Comparison of ENCODE assay signal across 2 cellular contexts in the genomic region with DNA sequence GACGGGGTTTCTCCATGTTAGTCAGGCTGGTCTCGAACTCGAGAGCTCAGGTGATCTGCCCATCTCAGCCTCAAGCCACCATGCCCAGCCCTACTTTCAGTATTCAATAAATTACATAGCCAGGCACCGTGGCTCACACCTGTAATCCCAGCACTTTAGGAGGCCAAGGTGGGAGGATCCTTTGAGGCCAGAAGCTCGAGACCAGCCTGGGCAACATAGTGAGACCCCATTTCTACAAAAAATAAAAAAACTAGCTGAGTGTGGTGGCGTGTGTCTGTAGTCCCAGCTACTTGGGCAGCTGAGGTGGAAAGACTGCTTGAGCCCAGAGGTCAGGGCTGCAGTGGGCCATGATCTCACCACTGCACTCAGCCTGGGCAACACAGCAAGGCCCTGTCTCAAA.
A peak's percentile ranks its signal among the peaks of the same experiment; 100 is the strongest.
TF ChIP-seq lines count a peak whose summit lies in the region.

No MANE protein-coding gene starts in this region.

TF ChIP-seq in HepG2, 621 proteins besides CTCF, POLR2A, EP300 and RAD21:
- no peak for TF ChIP-seq GPN1 (CRISPR knock-in tag; IDR thresholded peaks at IDR 0.05; ENCODE audit: borderline replicate concordance)
- TF ChIP-seq ZNF121 (CRISPR knock-in tag; IDR thresholded peaks at IDR 0.05), result peak; percentile 84

TF ChIP-seq in endothelial cell of umbilical vein, 7 proteins besides CTCF, POLR2A, EP300 and RAD21:
- TF ChIP-seq MAX (IDR thresholded peaks at IDR 0.05; ENCODE audit: insufficient read depth, insufficient read length) (no peak), POLR2AphosphoS5 (IDR thresholded peaks at IDR 0.05; ENCODE audit: insufficient read depth, low read depth, low read length) (no peak), FOS (IDR thresholded peaks at IDR 0.05; ENCODE audit: borderline replicate concordance, insufficient read depth, low read length) (no peak), GATA2 (IDR thresholded peaks at IDR 0.05; ENCODE audit: insufficient read depth, insufficient read length, low read depth, low read length) (no peak), EZH2 (IDR thresholded peaks at IDR 0.05; ENCODE audit: borderline replicate concordance, low read depth, low read length, severe bottlenecking) (no peak), MYC (IDR thresholded peaks at IDR 0.05; ENCODE audit: low read depth, low read length) (no peak), JUN (IDR thresholded peaks at IDR 0.05; ENCODE audit: borderline replicate concordance, insufficient read depth, insufficient read length, low read depth) (no peak)
